ENCODE assay signal across 8 cellular contexts in genomic region chr14:75125617-75126016, GRCh38. TPM values are rescaled to one million over a fixed set of nuclear protein-coding genes. Genes with fewer than 3 reads are reported as not detected.
DNase-seq lines count a peak whose midpoint lies in the region; TF ChIP-seq lines count a peak whose summit lies in the region.

No MANE protein-coding gene starts in this region.

- peaks cover 43% of the 10 kb centered on the region for H3K36me3 Mint-ChIP-seq in Calu3 (ENCODE audit: insufficient read depth, unreplicated experiment)

- H3K4me3 Mint-ChIP-seq in Calu3 (ENCODE audit: low read depth, unreplicated experiment): peak overlapping the region; percentile 82

- no peak for TF ChIP-seq CTCF in Calu3 (IDR thresholded peaks at IDR 0.05; ENCODE audit: unreplicated experiment)
- no peak for TF ChIP-seq CTCF in colonic mucosa (IDR thresholded peaks at IDR 0.05)

- H3K27me3 Mint-ChIP-seq in Calu3 (ENCODE audit: unreplicated experiment): no peaks in the 10 kb centered on the region

- no peak overlapping the region for H3K27ac ChIP-seq in colonic mucosa

- H3K9ac ChIP-seq in colonic mucosa (ENCODE audit: low read depth in 2 of 2, low read length in 2 of 2): peak overlapping the region in 1 of 2 donors; percentile 94

- H2AFZ ChIP-seq in neuron (ENCODE audit: low read depth, low read length): no peak overlapping the region

- DNase-seq in Calu3 (no peak), MV-4-11 (lab: John Stamatoyannopoulos, UW) (peak; percentile 33), dermis blood vessel endothelial cell (peak; percentile 62), NCI-H1048 (lab: John Stamatoyannopoulos, UW) (no peak), colonic mucosa (no peak), SIG-M5 treated with dmso at 0.1 percent for 504 hours (lab: John Stamatoyannopoulos, UW; ENCODE audit: unreplicated experiment) (no peak), NCI-H774 (lab: John Stamatoyannopoulos, UW) (no peak)

- H3K36me3 ChIP-seq in neuron (ENCODE audit: insufficient read depth, low read length) (no peaks in the 10 kb centered on the region), colonic mucosa (no peaks in the 10 kb centered on the region)

- intact Hi-C loops in Calu3 (cut with micrococcal nuclease; ENCODE audit: unreplicated experiment): loop anchor here (2.0 kb wide), 1 partner anchor 105 kb away; no protein-coding TSS in a partner anchor
- intact Hi-C loops in colonic mucosa (cut with DNase I): no loop called here

- no peaks in the 10 kb centered on the region for H3K9me3 Mint-ChIP-seq in Calu3 (ENCODE audit: low read depth, unreplicated experiment)

- BruUV-seq in Calu3 (replicated peaks; lab: Mats Ljungman, UMichigan): no TSS peak

- peak overlapping the region; percentile 87 for H3K27ac Mint-ChIP-seq in Calu3 (ENCODE audit: unreplicated experiment)

- H3K4me1 Mint-ChIP-seq in Calu3 (ENCODE audit: low read depth, unreplicated experiment): peaks cover 37% of the 10 kb centered on the region

- H3K4me3 ChIP-seq in neuron (ENCODE audit: low read length) (peak overlapping the region; percentile 68), colonic mucosa (no peak overlapping the region)

- H3K27me3 ChIP-seq in neuron (ENCODE audit: insufficient read depth, low read length): no peaks in the 10 kb centered on the region
- H3K27me3 ChIP-seq in colonic mucosa: no peaks in the 10 kb centered on the region

- no peaks in the 10 kb centered on the region for H3K9me3 ChIP-seq in neuron (ENCODE audit: low read length)
- H3K9me3 ChIP-seq in colonic mucosa: no peaks in the 10 kb centered on the region

- CTCF ChIA-PET in Calu3 (lab: Charles Lee): no interaction called here

- H3K4me1 ChIP-seq in neuron (ENCODE audit: insufficient read depth, low read length) (peaks cover 9% of the 10 kb centered on the region), colonic mucosa (no peaks in the 10 kb centered on the region)

RNA-seq across cellular contexts. Expression of gene NEK9, which starts 1.2 kb away (rescaled TPM):
- total RNA-seq in Calu3 (2022): 63.4 and 65.4 TPM in 2 replicates
- total RNA-seq in dermis blood vessel endothelial cell: 49.9 and 62.4 TPM in 2 replicates
- 10 to 100 TPM; 49.5 to 57.3 TPM for total RNA-seq in colonic mucosa

RNA-seq across cellular contexts. Expression of gene TMED10, which starts 50.8 kb away (rescaled TPM):
- 391 and 434 TPM in 2 replicates for total RNA-seq in Calu3 (2022)
- 271 and 313 TPM in 2 replicates for total RNA-seq in dermis blood vessel endothelial cell
- total RNA-seq in colonic mucosa: 100 to 1,000 TPM; 387 to 432 TPM

RNA-seq across cellular contexts. Expression of gene ZC2HC1C, which starts 56.2 kb away (rescaled TPM):
- total RNA-seq in Calu3 (2022) (5.1 and 5.3 TPM in 2 replicates), dermis blood vessel endothelial cell (0.34 and 0.84 TPM in 2 replicates), colonic mucosa (1 to 10 TPM; 3.2 to 4.6 TPM)

Comparison
In these comparisons a context has a peak if more than half of its experiments do, and no peak if none do; other contexts are left out.
1. DNase-seq: peak in MV-4-11 (single experiment) and dermis blood vessel endothelial cell (single experiment); none in Calu3 (single experiment), NCI-H1048 (single experiment), colonic mucosa (single experiment), SIG-M5 treated with dmso at 0.1 percent for 504 hours (single experiment) and NCI-H774 (single experiment).